ENCODE assay signal across 24 cellular contexts in genomic region chr7:12158334-12159060, GRCh38. TPM values are rescaled to one million over a fixed set of nuclear protein-coding genes. Genes with fewer than 3 reads are reported as not detected.
DNase-seq lines count a peak whose midpoint lies in the region; ATAC-seq and TF ChIP-seq lines count a peak whose summit lies in the region.
"Had no signal": no experiment of that assay in that cellular context is flagged by ENCODE, and none has a peak within 500 bp of the region (broad histone marks: within the 10 kb centered on the region; RNA-seq: fewer than 3 reads in every experiment).

No MANE protein-coding gene starts in this region.

- CTCF ChIA-PET in activated CD8-positive, alpha-beta memory T cell treated with anti-CD3 and anti-CD28 coated beads, Interleukin-2, amount 10 ng/mL, durations not matched to agents 7 days and 5 days (lab: Charles Lee), result no interaction called here

- no peak overlapping the region for H3K4me3 Mint-ChIP-seq in activated CD8-positive, alpha-beta memory T cell treated with anti-CD3 and anti-CD28 coated beads, Interleukin-2, amount 10 ng/mL, durations not matched to agents 7 days and 5 days
- H3K4me3 Mint-ChIP-seq: activated T-cell treated with anti-CD3 and anti-CD28 coated beads, Interleukin-2, amount 50 U/mL, for 4 hours; B cell; naive B cell had no signal

- H3K27ac ChIP-seq in osteoblast (ENCODE audit: low read depth, low read length), result no peak overlapping the region
- H3K27ac ChIP-seq: esophagus squamous epithelium, HL-60, thyroid gland had no signal

- peaks cover 12% of the 10 kb centered on the region for H3K4me1 ChIP-seq in osteoblast (ENCODE audit: insufficient read depth, low read length)
- H3K4me1 ChIP-seq: esophagus squamous epithelium, thyroid gland had no signal

- DNase-seq in H4 (ENCODE audit: low spot score) (peak; percentile 42), NCI-H460 (ENCODE audit: extremely low read depth, low read depth) (peak; percentile 87), cardiac fibroblast (ENCODE audit: low read depth in 2 of 2) (peak; percentile 20 to 87), osteoblast (ENCODE audit: insufficient read length, low spot score, missing footprints) (no peak), AG08396 (ENCODE audit: low spot score) (no peak), amygdala (lab: John Stamatoyannopoulos, UW) (no peak)
- DNase-seq in activated CD8-positive, alpha-beta memory T cell treated with anti-CD3 and anti-CD28 coated beads, Interleukin-2, amount 10 ng/mL, durations not matched to agents 7 days and 5 days, result no peak
- DNase-seq: activated CD4-positive, alpha-beta T cell treated with anti-CD3 and anti-CD28 coated beads for 1 hour; activated CD8-positive, alpha-beta memory T cell treated with anti-CD3 and anti-CD28 coated beads for 24 hours; activated naive CD4-positive, alpha-beta T cell treated with Interleukin-2 at 50 U/mL for 16 hours; activated T-cell treated with anti-CD3 and anti-CD28 coated beads, Interleukin-2, amount 50 U/mL, for 4 hours; aorta; DMS79; effector memory CD4-positive, alpha-beta T cell; esophagus squamous epithelium; naive B cell; NCI-H187; retina; SHP77; stimulated activated CD4-positive, alpha-beta T cell treated with anti-CD3 and anti-CD28 coated beads, Interleukin-4, amount 100 ng/mL, for 4 hours; stimulated activated naive CD8-positive, alpha-beta T cell treated with anti-CD3 and anti-CD28 coated beads, Interleukin-15, Interleukin-2, amounts not matched to agents 100 U/mL and 50 U/mL, for 24 hours; thyroid gland had no signal

- no peaks in the 10 kb centered on the region for H3K36me3 Mint-ChIP-seq in activated CD8-positive, alpha-beta memory T cell treated with anti-CD3 and anti-CD28 coated beads, Interleukin-2, amount 10 ng/mL, durations not matched to agents 7 days and 5 days
- H3K36me3 Mint-ChIP-seq: naive B cell had no signal

- H4K20me1 ChIP-seq in osteoblast (ENCODE audit: insufficient read depth, low read length), result no peaks in the 10 kb centered on the region

- H3K4me3 ChIP-seq in cardiac fibroblast (replicated peaks in 1 of 2; ENCODE audit: low read depth in 2 of 2, low read length in 2 of 2) (no peak overlapping the region), osteoblast (ENCODE audit: insufficient read depth, low read length) (no peak overlapping the region)
- H3K4me3 ChIP-seq: esophagus squamous epithelium, thyroid gland had no signal

- H3K27ac Mint-ChIP-seq in activated CD8-positive, alpha-beta memory T cell treated with anti-CD3 and anti-CD28 coated beads, Interleukin-2, amount 10 ng/mL, durations not matched to agents 7 days and 5 days, result no peak overlapping the region
- H3K27ac Mint-ChIP-seq: B cell, naive B cell had no signal

- H3K9me3 Mint-ChIP-seq in activated CD8-positive, alpha-beta memory T cell treated with anti-CD3 and anti-CD28 coated beads, Interleukin-2, amount 10 ng/mL, durations not matched to agents 7 days and 5 days (ENCODE audit: low read depth), result no peaks in the 10 kb centered on the region
- H3K9me3 Mint-ChIP-seq: activated T-cell treated with anti-CD3 and anti-CD28 coated beads, Interleukin-2, amount 50 U/mL, for 4 hours had no signal

- H3K27me3 ChIP-seq in osteoblast (ENCODE audit: insufficient read depth, low read length), result no peaks in the 10 kb centered on the region
- H3K27me3 ChIP-seq: esophagus squamous epithelium, thyroid gland had no signal

- H3K4me1 Mint-ChIP-seq in activated CD8-positive, alpha-beta memory T cell treated with anti-CD3 and anti-CD28 coated beads, Interleukin-2, amount 10 ng/mL, durations not matched to agents 7 days and 5 days, result peaks cover 5% of the 10 kb centered on the region
- H3K4me1 Mint-ChIP-seq: B cell, naive B cell had no signal

- TF ChIP-seq CTCF in cardiac fibroblast (IDR thresholded peaks at IDR 0.05; ENCODE audit: low read depth, low read length), result no peak
- TF ChIP-seq CTCF in osteoblast (IDR thresholded peaks at IDR 0.05; ENCODE audit: extremely low read depth, low read depth, low read length), result no peak

- peak overlapping the region; percentile 36 for H3K4me2 ChIP-seq in osteoblast (ENCODE audit: insufficient read depth, low read length)

- H2AFZ ChIP-seq in osteoblast (ENCODE audit: low read length), result no peak overlapping the region

- ATAC-seq in activated CD8-positive, alpha-beta memory T cell treated with anti-CD3 and anti-CD28 coated beads, Interleukin-2, amount 10 ng/mL, durations not matched to agents 7 days and 5 days, result no peak
- ATAC-seq: activated T-cell treated with anti-CD3 and anti-CD28 coated beads, Interleukin-2, amount 50 U/mL, for 4 hours; stimulated activated naive CD8-positive, alpha-beta T cell treated with anti-CD3 and anti-CD28 coated beads, Interleukin-15, Interleukin-2, amounts not matched to agents 100 U/mL and 50 U/mL, for 24 hours had no signal

- no peaks in the 10 kb centered on the region for H3K79me2 ChIP-seq in osteoblast (ENCODE audit: insufficient read depth, low read length)

- no peaks in the 10 kb centered on the region for H3K9me3 ChIP-seq in osteoblast (ENCODE audit: low read depth, low read length)
- H3K9me3 ChIP-seq: esophagus squamous epithelium, thyroid gland had no signal

- H3K36me3 ChIP-seq in osteoblast (ENCODE audit: insufficient read depth, low read length), result no peaks in the 10 kb centered on the region
- H3K36me3 ChIP-seq: esophagus squamous epithelium, thyroid gland had no signal

- H3K27me3 Mint-ChIP-seq in activated CD8-positive, alpha-beta memory T cell treated with anti-CD3 and anti-CD28 coated beads, Interleukin-2, amount 10 ng/mL, durations not matched to agents 7 days and 5 days, result peaks cover 5% of the 10 kb centered on the region
- H3K27me3 Mint-ChIP-seq: B cell had no signal

RNA-seq across cellular contexts. Expression of gene TMEM106B, which starts 52.6 kb away (rescaled TPM):
- 181 and 208 TPM in 2 replicates for total RNA-seq in H4 (2014; rRNA removed; shearing (Covaris generic))
- 159 and 174 TPM in 2 replicates for total RNA-seq in NCI-H460 (2014; rRNA removed; shearing (Covaris generic))
- polyA plus RNA-seq in NCI-H460 (2014; cell fraction: nucleus; rRNA removed), result 98.5 and 164 TPM in 2 replicates
- total RNA-seq in osteoblast, result 61.9 and 73.1 TPM in 2 replicates
- 10 to 100 TPM; 23.0 to 23.2 TPM for total RNA-seq in activated CD8-positive, alpha-beta memory T cell treated with anti-CD3 and anti-CD28 coated beads, Interleukin-2, amount 10 ng/mL, durations not matched to agents 7 days and 5 days

Comparison
In these comparisons a context has a peak if more than half of its experiments do, and no peak if none do; other contexts are left out.
1. DNase-seq: peak in H4 (single experiment), NCI-H460 (single experiment) and cardiac fibroblast (2 of 2); none in osteoblast (single experiment), AG08396 (single experiment), amygdala (0 of 56) and activated CD8-positive, alpha-beta memory T cell treated with anti-CD3 and anti-CD28 coated beads, Interleukin-2, amount 10 ng/mL, durations not matched to agents 7 days and 5 days (single experiment).